In the genomic region with DNA sequence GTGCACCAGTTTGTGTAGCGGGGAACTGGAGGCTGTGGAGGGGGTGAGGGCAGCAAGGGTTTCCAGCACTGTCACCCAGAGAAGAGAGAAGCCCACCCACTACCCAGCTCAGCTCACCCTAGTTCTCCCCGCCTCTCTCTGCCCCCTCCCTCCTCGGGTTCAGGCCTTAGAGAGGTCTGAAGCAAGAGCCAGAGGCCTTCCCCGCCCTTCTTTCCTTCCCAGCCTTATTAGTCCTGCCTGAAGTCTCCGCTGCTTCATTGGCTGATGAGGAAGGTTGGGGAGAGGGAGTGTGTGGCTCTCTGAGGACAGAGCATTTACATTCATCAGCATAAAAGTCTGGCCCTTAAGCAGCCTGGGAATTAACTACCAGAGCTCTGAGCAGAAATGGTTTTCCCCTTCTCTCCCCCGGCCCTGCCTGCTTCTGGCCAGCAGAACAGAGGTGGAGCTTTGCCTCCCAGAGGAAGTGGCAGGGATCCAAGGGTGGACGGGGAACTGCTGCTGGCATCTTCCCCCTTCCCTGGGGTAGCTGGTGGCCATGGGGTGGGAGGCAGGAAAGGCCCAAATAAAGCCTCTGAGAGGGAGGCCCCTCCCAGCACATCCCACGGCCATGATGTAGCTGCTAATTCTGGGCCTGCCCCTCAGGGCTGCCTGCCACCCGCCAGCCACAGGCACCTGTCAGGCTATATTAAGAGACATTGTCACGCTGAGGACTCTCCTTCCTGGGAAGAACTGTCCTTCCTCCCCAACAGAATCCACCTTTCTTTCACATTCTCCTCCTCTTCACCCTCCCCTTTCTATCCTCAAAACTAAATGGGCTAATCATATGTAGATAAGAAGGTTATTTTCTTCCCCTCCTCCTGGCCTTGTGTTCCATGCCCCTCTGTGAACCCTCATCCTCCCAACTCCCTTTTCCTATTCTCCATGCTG, we compare ENCODE assay signal across 8 cellular contexts. TPM values are rescaled to one million over a fixed set of nuclear protein-coding genes. Genes with fewer than 3 reads are reported as not detected.
DNase-seq lines count a peak whose midpoint lies in the region; ATAC-seq and TF ChIP-seq lines count a peak whose summit lies in the region.

No MANE protein-coding gene starts in this region.

- no TSS peak for BruUV-seq in PC-9 (replicated peaks; lab: Mats Ljungman, UMichigan)

- H3K4me1 Mint-ChIP-seq in activated naive CD4-positive, alpha-beta T cell treated with anti-CD3 and anti-CD28 coated beads, Interleukin-2, amount 50 U/mL, for 24 hours: peaks cover 53% of the 10 kb centered on the region
- peaks cover 17% of the 10 kb centered on the region for H3K4me1 Mint-ChIP-seq in activated naive CD4-positive, alpha-beta T cell treated with anti-CD3 and anti-CD28 coated beads, Interleukin-2, amount 10 ng/mL, durations not matched to agents 7 days and 5 days
- peaks cover 49 to 59% of the 10 kb centered on the region in 2 donors for H3K4me1 Mint-ChIP-seq in stimulated activated naive B cell treated with anti-CD40 and anti-IgM and Interleukin-4, amounts not matched to agents 10 μg/mL and 1 μg/mL and 100 μg/mL, for 72 hours

- no peaks in the 10 kb centered on the region for H4K20me1 ChIP-seq in PC-9 (ENCODE audit: insufficient read depth)

- H3K9ac ChIP-seq in iPS-15b (ENCODE audit: low read depth, low read length): no peak overlapping the region

- H3K9me2 ChIP-seq in PC-9 (ENCODE audit: insufficient read depth): no peaks in the 10 kb centered on the region

- H3K4me3 ChIP-seq in ascending aorta (peak overlapping the region; percentile 24 to 57), iPS-15b (ENCODE audit: low read depth, low read length) (peak overlapping the region; percentile 18), PC-9 (no peak overlapping the region)

- no peaks in the 10 kb centered on the region for H3K27me3 ChIP-seq in ascending aorta
- no peaks in the 10 kb centered on the region for H3K27me3 ChIP-seq in iPS-15b (ENCODE audit: control insufficient read depth, insufficient read depth, low read length)
- H3K27me3 ChIP-seq in PC-9 (ENCODE audit: insufficient read depth, low read depth): no peaks in the 10 kb centered on the region

- no peaks in the 10 kb centered on the region for H3K9me3 Mint-ChIP-seq in activated naive CD4-positive, alpha-beta T cell treated with anti-CD3 and anti-CD28 coated beads, Interleukin-2, amount 50 U/mL, for 24 hours
- H3K9me3 Mint-ChIP-seq in activated naive CD4-positive, alpha-beta T cell treated with anti-CD3 and anti-CD28 coated beads, Interleukin-2, amount 10 ng/mL, durations not matched to agents 7 days and 5 days: no peaks in the 10 kb centered on the region
- no peaks in the 10 kb centered on the region for H3K9me3 Mint-ChIP-seq in stimulated activated naive B cell treated with anti-CD40 and anti-IgM and Interleukin-4, amounts not matched to agents 10 μg/mL and 1 μg/mL and 100 μg/mL, for 72 hours

- no peaks in the 10 kb centered on the region for H3K79me2 ChIP-seq in PC-9 (ENCODE audit: low read depth)

- H3K4me1 ChIP-seq in ascending aorta (peaks cover 19 to 49% of the 10 kb centered on the region in 2 donors), iPS-15b (ENCODE audit: control insufficient read depth, insufficient read depth, low read length) (peaks cover 23% of the 10 kb centered on the region), PC-9 (replicated peaks; ENCODE audit: insufficient read depth) (peaks cover 17% of the 10 kb centered on the region; the same call in 1 of the 2 replicates)

- H3K27ac ChIP-seq in ascending aorta: peak overlapping the region; percentile 98 to 100
- no peak overlapping the region for H3K27ac ChIP-seq in PC-9

- peak in 1 of 2 donors; percentile 8 for ATAC-seq in stimulated activated naive B cell treated with anti-CD40 and anti-IgM and Interleukin-4, amounts not matched to agents 10 μg/mL and 1 μg/mL and 100 μg/mL, for 72 hours (replicated peaks)

- H3K27ac Mint-ChIP-seq in activated naive CD4-positive, alpha-beta T cell treated with anti-CD3 and anti-CD28 coated beads, Interleukin-2, amount 50 U/mL, for 24 hours: peak overlapping the region; percentile 77
- no peak overlapping the region for H3K27ac Mint-ChIP-seq in activated naive CD4-positive, alpha-beta T cell treated with anti-CD3 and anti-CD28 coated beads, Interleukin-2, amount 10 ng/mL, durations not matched to agents 7 days and 5 days
- H3K27ac Mint-ChIP-seq in stimulated activated naive B cell treated with anti-CD40 and anti-IgM and Interleukin-4, amounts not matched to agents 10 μg/mL and 1 μg/mL and 100 μg/mL, for 72 hours: peak overlapping the region; percentile 89

- POLR2A ChIA-PET in PC-9 (lab: Charles Lee; ENCODE audit: unreplicated experiment): no interaction called here

- no peaks in the 10 kb centered on the region for H3K9me3 ChIP-seq in ascending aorta
- no peaks in the 10 kb centered on the region for H3K9me3 ChIP-seq in iPS-15b (ENCODE audit: control insufficient read depth, insufficient read depth, low read length)
- H3K9me3 ChIP-seq in PC-9 (ENCODE audit: insufficient read depth, low read depth): no peaks in the 10 kb centered on the region

- CTCF ChIA-PET in activated naive CD4-positive, alpha-beta T cell treated with anti-CD3 and anti-CD28 coated beads, Interleukin-2, amount 10 ng/mL, durations not matched to agents 7 days and 5 days (lab: Charles Lee): interaction anchor here (1.0 to 3.0 kb wide), 7 partner anchors 11 to 103 kb away, joined by 3 to 21 read pairs (median 5); partner anchors contain the start of gene PIGO
- CTCF ChIA-PET in PC-9 (lab: Charles Lee): interaction anchor here (0.6 to 1.2 kb wide), 4 partner anchors 9 to 559 kb away, joined by 3 to 4 read pairs (median 3); partner anchors contain the start of gene ATOSB

- no peak overlapping the region for H2AFZ ChIP-seq in PC-9

- peaks cover 4% of the 10 kb centered on the region; the same call in 1 of the 2 replicates for H3F3A ChIP-seq in PC-9 (ENCODE audit: insufficient read depth, low read depth)

- DNase-seq in activated naive CD4-positive, alpha-beta T cell treated with anti-CD3 and anti-CD28 coated beads, Interleukin-2, amount 10 ng/mL, durations not matched to agents 7 days and 5 days: no peak
- DNase-seq in ascending aorta (ENCODE audit: low spot score in 2 of 2) (peak; percentile 82 to 95), PC-9 (no peak), NCI-H128 (lab: John Stamatoyannopoulos, UW; ENCODE audit: unreplicated experiment) (no peak)
- DNase-seq in stimulated activated naive B cell treated with anti-CD40 and anti-IgM and Interleukin-4, amounts not matched to agents 10 μg/mL and 1 μg/mL and 100 μg/mL, for 72 hours: no peak
- DNase-seq in activated T-cell treated with anti-CD3 and anti-CD28 coated beads, Interleukin-2, amount 50 U/mL, for 1 hour: no peak

- H3K36me3 Mint-ChIP-seq in activated naive CD4-positive, alpha-beta T cell treated with anti-CD3 and anti-CD28 coated beads, Interleukin-2, amount 50 U/mL, for 24 hours: peaks cover 3% of the 10 kb centered on the region
- H3K36me3 Mint-ChIP-seq in activated naive CD4-positive, alpha-beta T cell treated with anti-CD3 and anti-CD28 coated beads, Interleukin-2, amount 10 ng/mL, durations not matched to agents 7 days and 5 days: no peaks in the 10 kb centered on the region
- H3K36me3 Mint-ChIP-seq in stimulated activated naive B cell treated with anti-CD40 and anti-IgM and Interleukin-4, amounts not matched to agents 10 μg/mL and 1 μg/mL and 100 μg/mL, for 72 hours: peaks cover 11 to 43% of the 10 kb centered on the region in 2 donors

- intact Hi-C loops in ascending aorta (cut with DNase I): loop anchor here (1.0 to 10.0 kb wide), 12 partner anchors 94 to 1179 kb away; partner anchors contain the start of genes CCDC107, DNAI1, FAM219A and IL11RA
- intact Hi-C loops in PC-9 (cut with micrococcal nuclease; ENCODE audit: unreplicated experiment): loop anchor here (2.0 kb wide), 1 partner anchor 95 kb away; no protein-coding TSS in a partner anchor

- H3K27me3 Mint-ChIP-seq in activated naive CD4-positive, alpha-beta T cell treated with anti-CD3 and anti-CD28 coated beads, Interleukin-2, amount 50 U/mL, for 24 hours: no peaks in the 10 kb centered on the region
- H3K27me3 Mint-ChIP-seq in activated naive CD4-positive, alpha-beta T cell treated with anti-CD3 and anti-CD28 coated beads, Interleukin-2, amount 10 ng/mL, durations not matched to agents 7 days and 5 days: peaks cover 6% of the 10 kb centered on the region
- H3K27me3 Mint-ChIP-seq in stimulated activated naive B cell treated with anti-CD40 and anti-IgM and Interleukin-4, amounts not matched to agents 10 μg/mL and 1 μg/mL and 100 μg/mL, for 72 hours: no peaks in the 10 kb centered on the region

- H3K4me2 ChIP-seq in PC-9: no peak overlapping the region

- H3K36me3 ChIP-seq in ascending aorta (peaks cover 26 to 31% of the 10 kb centered on the region in 2 donors), iPS-15b (ENCODE audit: control insufficient read depth, insufficient read depth, low read length) (peaks cover 38% of the 10 kb centered on the region), PC-9 (ENCODE audit: low read depth) (no peaks in the 10 kb centered on the region)

- peak overlapping the region; percentile 39 for H3K4me3 Mint-ChIP-seq in activated naive CD4-positive, alpha-beta T cell treated with anti-CD3 and anti-CD28 coated beads, Interleukin-2, amount 50 U/mL, for 24 hours
- H3K4me3 Mint-ChIP-seq in activated naive CD4-positive, alpha-beta T cell treated with anti-CD3 and anti-CD28 coated beads, Interleukin-2, amount 10 ng/mL, durations not matched to agents 7 days and 5 days: no peak overlapping the region
- peak overlapping the region in 1 of 2 donors; percentile 42 for H3K4me3 Mint-ChIP-seq in stimulated activated naive B cell treated with anti-CD40 and anti-IgM and Interleukin-4, amounts not matched to agents 10 μg/mL and 1 μg/mL and 100 μg/mL, for 72 hours

- TF ChIP-seq CTCF in ascending aorta (IDR thresholded peaks at IDR 0.05) (no peak), PC-9 (conservative IDR thresholded peaks at IDR 0.05) (no peak)

RNA-seq across cellular contexts. Expression of gene DNAJB5, which starts 4.2 kb away (rescaled TPM):
- 40.8 TPM for total RNA-seq in ascending aorta
- 0.79 and 0.98 TPM in 2 replicates for total RNA-seq in PC-9 (2021)

RNA-seq across cellular contexts. Expression of gene PHF24, which starts 35.7 kb away (rescaled TPM):
- not detected for total RNA-seq in ascending aorta
- not detected in 2 replicates for total RNA-seq in PC-9 (2021)

Comparison
In these comparisons a context has a peak if more than half of its experiments do, and no peak if none do; other contexts are left out.
1. DNase-seq: peak in ascending aorta (2 of 2); none in activated naive CD4-positive, alpha-beta T cell treated with anti-CD3 and anti-CD28 coated beads, Interleukin-2, amount 10 ng/mL, durations not matched to agents 7 days and 5 days (single experiment), stimulated activated naive B cell treated with anti-CD40 and anti-IgM and Interleukin-4, amounts not matched to agents 10 μg/mL and 1 μg/mL and 100 μg/mL, for 72 hours (single experiment), PC-9 (0 of 2), NCI-H128 (single experiment) and activated T-cell treated with anti-CD3 and anti-CD28 coated beads, Interleukin-2, amount 50 U/mL, for 1 hour (single experiment).
2. RNA of gene DNAJB5, which starts 4.2 kb away (total RNA-seq): 40.8 TPM in ascending aorta (single experiment); 0.79 to 0.98 TPM in PC-9; every median in the first group is over 10 times any median in the second.